In genomic region chr19:18832331-18833140, GRCh38 we compare ENCODE assay signal across 9 cellular contexts. TPM values are rescaled to one million over a fixed set of nuclear protein-coding genes. Genes with fewer than 3 reads are reported as not detected.
A peak's percentile ranks its signal among the peaks of the same experiment; 100 is the strongest.
DNase-seq lines count a peak whose midpoint lies in the region; ATAC-seq, FAIRE-seq and TF ChIP-seq lines count a peak whose summit lies in the region.
"Had no signal": no experiment of that assay in that cellular context is flagged by ENCODE, and none has a peak within 500 bp of the region (broad histone marks: within the 10 kb centered on the region; RNA-seq: fewer than 3 reads in every experiment).

No MANE protein-coding gene starts in this region.

- no peak overlapping the region for H2BK15ac ChIP-seq in mesenchymal stem cell (ENCODE audit: low read depth, poor library complexity, severe bottlenecking)

- CTCF ChIA-PET in AG04449 (lab: Yijun Ruan, JAX) = interaction anchor here (1.2 to 12.6 kb wide), 7 partner anchors 10 to 379 kb away, joined by 3 to 149 read pairs (median 15); partner anchors contain the start of gene REX1BD

- intact Hi-C loops in dorsolateral prefrontal cortex (cut with DNase I) = loop anchor here in 1 of 2 donors (2.0 kb wide), 1 partner anchor 152 kb away; no protein-coding TSS in a partner anchor
- intact Hi-C loops in transverse colon (cut with DNase I; ENCODE audit: low total_unique reads) = no loop called here

- no peak for FAIRE-seq in HTR-8/SVneo (lab: Jason Lieb, UNC)

- in situ Hi-C loops in transverse colon (cut with MboI; ENCODE audit: low pct_ligation_motif_present in 1 of 4, low pct_unique_long_range_greater_than_20kb in 1 of 4, low sequenced_read_pairs in 3 of 4) = loop anchor here in 3 of 4 donors (25.0 kb wide), 2 partner anchors 245 to 370 kb away; partner anchors contain the start of gene REX1BD (in 2 of the 3)

- peak overlapping the region; percentile 93 for H4K91ac ChIP-seq in mesenchymal stem cell (ENCODE audit: low read length)

- H3K9ac ChIP-seq in mesenchymal stem cell (ENCODE audit: low read length) = peak overlapping the region; percentile 95

- POLR2A ChIA-PET in AG04449 (lab: Yijun Ruan, JAX) = interaction anchor here (1.1 to 1.4 kb wide), 2 partner anchors 11 to 243 kb away, joined by 4 to 5 read pairs; partner anchors contain the start of gene REX1BD

- peak overlapping the region; percentile 92 for H3K4me2 ChIP-seq in mesenchymal stem cell (ENCODE audit: low read length, poor library complexity, severe bottlenecking)

- no peak for TF ChIP-seq EP300 in transverse colon (IDR thresholded peaks at IDR 0.05; ENCODE audit: low read depth)

- peak overlapping the region; percentile 77 to 95 for H3K18ac ChIP-seq in mesenchymal stem cell (ENCODE audit: low read depth in 1 of 2, low read length in 2 of 2)

- H2AK5ac ChIP-seq in mesenchymal stem cell (ENCODE audit: low read length, severe bottlenecking) = no peak overlapping the region

- peak overlapping the region; percentile 85 for H2AFZ ChIP-seq in mesenchymal stem cell (ENCODE audit: low read depth, low read length)

- H3K36me3 ChIP-seq in SJSA1 (peaks cover 55% of the 10 kb centered on the region), mesenchymal stem cell (ENCODE audit: control insufficient read depth in 1 of 2, insufficient read depth in 2 of 2, low read depth in 1 of 2, low read length in 2 of 2) (peaks cover 10 to 12% of the 10 kb centered on the region in 2 experiments), transverse colon (no peaks in the 10 kb centered on the region)

- no peak for TF ChIP-seq POLR2A in transverse colon (IDR thresholded peaks at IDR 0.05)

- no peak for DNase-seq in AG04449 (ENCODE audit: low read depth, low spot score)
- peak in 1 of 2 experiments; percentile 42 for DNase-seq in SJSA1 (ENCODE audit: low read depth in 1 of 2, low spot score in 2 of 2)
- DNase-seq in dorsolateral prefrontal cortex = no peak
- DNase-seq in mesenchymal stem cell = peak; percentile 51
- peak; percentile 42 for DNase-seq in transverse colon
- DNase-seq in HTR-8/SVneo (ENCODE audit: insufficient read length, low spot score) = no peak

- H3K9me3 ChIP-seq in SJSA1 (replicated peaks) = no peaks in the 10 kb centered on the region
- no peaks in the 10 kb centered on the region for H3K9me3 ChIP-seq in mesenchymal stem cell (ENCODE audit: control insufficient read depth, low read length)
- H3K9me3 ChIP-seq in transverse colon = no peaks in the 10 kb centered on the region

- H3K4me3 ChIP-seq in AG04449 (ENCODE audit: low read depth, low read length) = peak overlapping the region; percentile 87
- H3K4me3 ChIP-seq in SJSA1 = peak overlapping the region; percentile 97
- peak overlapping the region; percentile 41 to 94 (median 84) for H3K4me3 ChIP-seq in dorsolateral prefrontal cortex
- peak overlapping the region; percentile 92 to 94 for H3K4me3 ChIP-seq in mesenchymal stem cell (ENCODE audit: insufficient read depth in 1 of 2, low read depth in 1 of 2, low read length in 2 of 2)
- peak overlapping the region; percentile 83 to 94 (median 94) for H3K4me3 ChIP-seq in transverse colon

- 1% methylated on average over 55 of the region's 67 CpGs for WGBS in mesenchymal stem cell
- WGBS in transverse colon (ENCODE audit: low coverage in 1 of 2), 2 donors = 0 to 1% methylated on average over 16 to 43 of the region's 67 CpGs

- peak; percentile 12 for ATAC-seq in GM18517 (IDR thresholded peaks at IDR 0.05; ENCODE audit: unreplicated experiment)
- ATAC-seq in HG03039 (IDR thresholded peaks at IDR 0.05; ENCODE audit: unreplicated experiment) = peak; percentile 23

- peak overlapping the region; percentile 74 for H3K27ac ChIP-seq in SJSA1
- peak overlapping the region in 12 of 59 donors; percentile 21 to 92 (median 82) for H3K27ac ChIP-seq in dorsolateral prefrontal cortex
- peak overlapping the region; percentile 11 for H3K27ac ChIP-seq in mesenchymal stem cell (ENCODE audit: low read length, poor library complexity, severe bottlenecking)
- peak overlapping the region; percentile 93 to 97 (median 94) for H3K27ac ChIP-seq in transverse colon

- H3K4ac ChIP-seq in mesenchymal stem cell (ENCODE audit: low read depth in 1 of 2, low read length in 2 of 2) = peak overlapping the region; percentile 93 to 98

- H2BK120ac ChIP-seq in mesenchymal stem cell (ENCODE audit: low read depth, low read length) = no peak overlapping the region

- TF ChIP-seq CTCF in AG04449 (IDR thresholded peaks at IDR 0.05; ENCODE audit: insufficient read depth, low read length, missing control alignments) (peak; percentile 43), dorsolateral prefrontal cortex (IDR thresholded peaks at IDR 0.05 in 54 of 56, conservative IDR thresholded peaks at IDR 0.05 in 2 of 56; ENCODE audit: low read depth in 1 of 56, partially characterized antibody in 56 of 56) (no peak), transverse colon (IDR thresholded peaks at IDR 0.05) (peak in 1 of 5 experiments; percentile 19)

- no peaks in the 10 kb centered on the region for H3K79me1 ChIP-seq in mesenchymal stem cell (replicated peaks; ENCODE audit: low read length, poor library complexity, severe bottlenecking)

- no peak overlapping the region for H2BK5ac ChIP-seq in mesenchymal stem cell (ENCODE audit: low read depth, low read length, poor library complexity, severe bottlenecking)

- H2BK12ac ChIP-seq in mesenchymal stem cell (ENCODE audit: low read length in 2 of 2) = peak overlapping the region in 1 of 2 experiments; percentile 23

- H3K27me3 ChIP-seq in SJSA1 (replicated peaks) (no peaks in the 10 kb centered on the region), dorsolateral prefrontal cortex (no peaks in the 10 kb centered on the region), mesenchymal stem cell (ENCODE audit: control insufficient read depth in 1 of 2, insufficient read depth in 1 of 2, low read length in 2 of 2) (no peaks in the 10 kb centered on the region), transverse colon (no peaks in the 10 kb centered on the region)

- peaks cover 19% of the 10 kb centered on the region for H3K4me1 ChIP-seq in SJSA1 (replicated peaks)
- H3K4me1 ChIP-seq in mesenchymal stem cell (ENCODE audit: control insufficient read depth, insufficient read depth, low read depth, low read length) = peaks cover 12% of the 10 kb centered on the region
- H3K4me1 ChIP-seq in transverse colon = peaks cover 11 to 53% (median 45%) of the 10 kb centered on the region in 4 donors

- H4K8ac ChIP-seq in mesenchymal stem cell (ENCODE audit: low read length) = peak overlapping the region; percentile 97

- peak overlapping the region; percentile 53 to 74 for H3K23ac ChIP-seq in mesenchymal stem cell (ENCODE audit: low read length in 2 of 2)

- peak overlapping the region in 1 of 2 experiments; percentile 90 for H3K14ac ChIP-seq in mesenchymal stem cell (ENCODE audit: low read length in 2 of 2)

RNA-seq across cellular contexts. Expression of gene UPF1, which starts 0.8 kb away (rescaled TPM):
- 47.6 and 68.1 TPM in 2 replicates for total RNA-seq in SJSA1 (2014; rRNA removed; shearing (Covaris generic))
- total RNA-seq in dorsolateral prefrontal cortex (100 to 1,000 TPM in 4 of 120 experiments, 10 to 100 TPM in 116; 53.7 to 101 (median 75.4) TPM), transverse colon (100 to 1,000 TPM in 1 of 4 donors, 10 to 100 TPM in 3; 84.2 to 153 (median 91.9) TPM)
- 16.0 TPM for polyA plus RNA-seq in mesenchymal stem cell (2013, experiment 1 of 2)
- 15.0 TPM for polyA plus RNA-seq in mesenchymal stem cell (2013, experiment 2 of 2)

RNA-seq across cellular contexts. Expression of gene COMP, which starts 41.4 kb away (rescaled TPM):
- not detected in 2 replicates for total RNA-seq in SJSA1 (2014; rRNA removed; shearing (Covaris generic))
- total RNA-seq in dorsolateral prefrontal cortex (under 1 TPM in 7 of 120 experiments, not detected in 113; 0.21 to 0.63 (median 0.39) TPM), transverse colon (under 1 TPM in 2 of 4 donors, not detected in 2; 0.32 to 0.55 TPM)
- not detected for polyA plus RNA-seq in mesenchymal stem cell (2013, experiment 1 of 2)
- not detected for polyA plus RNA-seq in mesenchymal stem cell (2013, experiment 2 of 2)
- total RNA-seq: LHCN-M2 had no signal

Comparison
In these comparisons a context has a peak if more than half of its experiments do, and no peak if none do; other contexts are left out.
1. DNase-seq: peak in mesenchymal stem cell (single experiment) and transverse colon (single experiment); none in AG04449 (single experiment), dorsolateral prefrontal cortex (0 of 10) and HTR-8/SVneo (single experiment).
2. Peak in every context shown above with its lines, with median percentiles within 50 percentile points of each other: H3K4me3 ChIP-seq.